ENCODE assay signal across 20 cellular contexts in the genomic region with DNA sequence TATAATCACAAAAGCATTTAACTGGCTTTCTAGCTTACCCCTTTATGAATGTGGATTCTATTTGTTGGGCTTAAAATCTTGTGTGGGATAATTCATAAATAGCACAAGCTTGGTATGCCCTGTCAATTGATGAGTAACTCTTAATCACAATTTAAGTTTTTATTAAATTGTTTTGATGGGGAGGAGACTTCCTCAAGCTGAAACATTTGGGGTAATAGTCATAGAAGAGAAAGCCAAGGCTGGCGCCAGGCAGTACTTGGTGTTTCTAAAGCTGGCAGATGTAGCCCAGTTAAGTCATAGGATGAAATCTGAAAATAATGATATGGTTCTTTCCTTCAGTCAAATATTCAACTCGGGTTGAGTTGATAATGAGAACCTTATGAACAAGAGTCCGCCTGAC.
DNase-seq lines count a peak whose midpoint lies in the region; ATAC-seq and TF ChIP-seq lines count a peak whose summit lies in the region.
"Had no signal": no experiment of that assay in that cellular context is flagged by ENCODE, and none has a peak within 500 bp of the region (broad histone marks: within the 10 kb centered on the region; RNA-seq: fewer than 3 reads in every experiment).

No MANE protein-coding gene starts in this region.

- POLR2A ChIA-PET in MCF 10A (lab: Yijun Ruan, JAX): interaction anchor here (1.2 to 1.3 kb wide), 3 partner anchors 9 to 50 kb away, joined by 3 to 4 read pairs (median 3); no protein-coding TSS in a partner anchor

- no TSS peak for BruUV-seq in MCF 10A (replicated peaks; lab: Mats Ljungman, UMichigan)

- H3K4me3 Mint-ChIP-seq in MCF 10A (ENCODE audit: unreplicated experiment): no peak overlapping the region
- H3K4me3 Mint-ChIP-seq: activated CD8-positive, alpha-beta T cell treated with anti-CD3 and anti-CD28 coated beads for 36 hours; activated T-helper 1 cell treated with anti-CD3 and anti-CD28 coated beads, Interleukin-12 subunit alpha, Interleukin-12 subunit beta, Interleukin-2, Interleukin-4 antibody, amounts not matched to agents 30 ng/mL and 10 ng/mL and 1 ng/mL, durations not matched to agents 14 hours and 24 hours and 36 hours; nephron had no signal

- peak; percentile 31 for DNase-seq in MCF 10A (ENCODE audit: unreplicated experiment)
- no peak for DNase-seq in breast epithelium (ENCODE audit: low spot score in 2 of 2)
- peak; percentile 67 to 71 for DNase-seq in SJSA1 (ENCODE audit: low read depth in 1 of 2, low spot score in 2 of 2)
- peak; percentile 96 for DNase-seq in fibroblast of gingiva (ENCODE audit: low read depth)
- peak; percentile 98 for DNase-seq in stromal cell of bone marrow (ENCODE audit: low read depth)
- no peak for DNase-seq in stimulated activated CD4-positive, alpha-beta T cell treated with anti-CD3 and anti-CD28 coated beads, Interleukin-4, amount 100 ng/mL, for 4 hours
- DNase-seq: activated CD8-positive, alpha-beta T cell treated with anti-CD3 and anti-CD28 coated beads for 36 hours; heart right ventricle; islet precursor cell; mammary epithelial cell; NCI-H2107; NCI-H774; stimulated activated naive CD4-positive, alpha-beta T cell treated with Interleukin-2 at 50 U/mL for 16 hours had no signal

- no peaks in the 10 kb centered on the region for H3K4me1 Mint-ChIP-seq in MCF 10A (ENCODE audit: insufficient read depth, unreplicated experiment)
- H3K4me1 Mint-ChIP-seq: nephron had no signal

- no peaks in the 10 kb centered on the region for H3K27me3 Mint-ChIP-seq in MCF 10A (ENCODE audit: insufficient read depth, unreplicated experiment)
- H3K27me3 Mint-ChIP-seq: activated CD8-positive, alpha-beta T cell treated with anti-CD3 and anti-CD28 coated beads for 36 hours had no signal

- H3K36me3 Mint-ChIP-seq in MCF 10A (ENCODE audit: insufficient read depth, unreplicated experiment): no peaks in the 10 kb centered on the region

- H3K9me3 ChIP-seq in breast epithelium (peaks cover 3 to 5% of the 10 kb centered on the region in 2 donors), SJSA1 (replicated peaks) (no peaks in the 10 kb centered on the region)
- H3K9me3 ChIP-seq: prostate gland had no signal

- H3K4me3 ChIP-seq in breast epithelium: no peak overlapping the region
- H3K4me3 ChIP-seq in SJSA1: no peak overlapping the region
- H3K4me3 ChIP-seq: heart right ventricle, prostate gland had no signal

- H3K36me3 ChIP-seq in breast epithelium (no peaks in the 10 kb centered on the region), SJSA1 (peaks cover 21% of the 10 kb centered on the region)
- H3K36me3 ChIP-seq: heart right ventricle, prostate gland had no signal

- CTCF ChIA-PET in MCF 10A (lab: Yijun Ruan, JAX): interaction anchor here (0.6 to 2.4 kb wide), 3 partner anchors 70 to 708 kb away, joined by 3 to 7 read pairs (median 3); no protein-coding TSS in a partner anchor

- H3K9me3 Mint-ChIP-seq in MCF 10A (ENCODE audit: unreplicated experiment): peaks cover 14% of the 10 kb centered on the region

- TF ChIP-seq CTCF in MCF 10A (IDR thresholded peaks at IDR 0.05; ENCODE audit: unreplicated experiment) (no peak), breast epithelium (IDR thresholded peaks at IDR 0.05) (no peak)

- intact Hi-C loops in MCF 10A (cut with micrococcal nuclease) (no loop called here), breast epithelium (cut with DNase I; ENCODE audit: low total_unique reads) (no loop called here)

- no peak overlapping the region for H3K27ac Mint-ChIP-seq in MCF 10A (ENCODE audit: low read depth, unreplicated experiment)
- H3K27ac Mint-ChIP-seq: activated CD8-positive, alpha-beta T cell treated with anti-CD3 and anti-CD28 coated beads for 36 hours; activated T-helper 1 cell treated with anti-CD3 and anti-CD28 coated beads, Interleukin-12 subunit alpha, Interleukin-12 subunit beta, Interleukin-2, Interleukin-4 antibody, amounts not matched to agents 30 ng/mL and 10 ng/mL and 1 ng/mL, durations not matched to agents 14 hours and 24 hours and 36 hours; nephron had no signal

- H3K27me3 ChIP-seq in breast epithelium: no peaks in the 10 kb centered on the region
- no peaks in the 10 kb centered on the region for H3K27me3 ChIP-seq in SJSA1 (replicated peaks)
- H3K27me3 ChIP-seq: heart right ventricle had no signal

- H3K27ac ChIP-seq in breast epithelium (no peak overlapping the region), SJSA1 (peak overlapping the region; percentile 56)
- H3K27ac ChIP-seq: 22Rv1, epithelial cell of prostate, heart right ventricle, prostate gland had no signal

- no peak for ATAC-seq in HG03025 (IDR thresholded peaks at IDR 0.05; ENCODE audit: low FRiP score, unreplicated experiment)
- no peak for ATAC-seq in GM19023 (IDR thresholded peaks at IDR 0.05; ENCODE audit: unreplicated experiment)
- ATAC-seq: activated CD8-positive, alpha-beta T cell treated with anti-CD3 and anti-CD28 coated beads for 36 hours; heart right ventricle had no signal

- H3K4me1 ChIP-seq in breast epithelium: no peaks in the 10 kb centered on the region
- peaks cover 25% of the 10 kb centered on the region for H3K4me1 ChIP-seq in SJSA1 (replicated peaks)
- H3K4me1 ChIP-seq: heart right ventricle, prostate gland had no signal

- no peak for TF ChIP-seq POLR2A in breast epithelium (IDR thresholded peaks at IDR 0.05)

Comparison
In these comparisons a context has a peak if more than half of its experiments do, and no peak if none do; other contexts are left out.
1. DNase-seq: peak in MCF 10A (single experiment), SJSA1 (2 of 2), fibroblast of gingiva (single experiment) and stromal cell of bone marrow (single experiment); none in breast epithelium (0 of 2) and stimulated activated CD4-positive, alpha-beta T cell treated with anti-CD3 and anti-CD28 coated beads, Interleukin-4, amount 100 ng/mL, for 4 hours (0 of 2).